8 cellular contexts compared by ENCODE assay signal in genomic region chr3:11060500-11061251, GRCh38.
DNase-seq lines count a peak whose midpoint lies in the region; ATAC-seq and TF ChIP-seq lines count a peak whose summit lies in the region.

No MANE protein-coding gene starts in this region.

- no peak overlapping the region for H3K27ac Mint-ChIP-seq in neural crest cell (ENCODE audit: unreplicated experiment)

- no peaks in the 10 kb centered on the region for H3K36me3 ChIP-seq in BLaER1
- H3K36me3 ChIP-seq in testis (ENCODE audit: low read depth, missing control alignments) = no peaks in the 10 kb centered on the region

- peaks cover 21% of the 10 kb centered on the region for H3K4me1 ChIP-seq in BLaER1
- no peaks in the 10 kb centered on the region for H3K4me1 ChIP-seq in testis

- peak; percentile 39 for DNase-seq in H4 (ENCODE audit: low spot score)
- DNase-seq in NOMO-1 (lab: John Stamatoyannopoulos, UW; ENCODE audit: unreplicated experiment in 2 of 2) = peak; percentile 45 to 62
- peak; percentile 36 for DNase-seq in activated T-cell treated with anti-CD3 and anti-CD28 coated beads, Interleukin-2, amount 50 U/mL, for 1 hour
- peak; percentile 34 to 67 for DNase-seq in foreskin fibroblast
- DNase-seq in neural crest cell (ENCODE audit: low read depth, low spot score) = peak; percentile 76
- DNase-seq in testis = peak; percentile 77

- peaks cover 30% of the 10 kb centered on the region for H3K27me3 Mint-ChIP-seq in neural crest cell (ENCODE audit: low read depth)

- intact Hi-C loops in testis (cut with DNase I; ENCODE audit: low total_unique reads) = no loop called here

- peak overlapping the region; percentile 29 for H3K4me2 ChIP-seq in BLaER1

- no peaks in the 10 kb centered on the region for H3K4me1 Mint-ChIP-seq in neural crest cell

- no peak overlapping the region for H3K9ac ChIP-seq in BLaER1

- 14 to 15% methylated on average over 14 to 33 of the region's 35 CpGs for WGBS in testis, 2 donors

- no peaks in the 10 kb centered on the region for H3K27me3 ChIP-seq in BLaER1
- H3K27me3 ChIP-seq in testis = no peaks in the 10 kb centered on the region

- peaks cover 10% of the 10 kb centered on the region for H3K9me3 Mint-ChIP-seq in neural crest cell

- H3K27ac ChIP-seq in BLaER1 (no peak overlapping the region), testis (no peak overlapping the region)

- no peaks in the 10 kb centered on the region for H4K20me1 ChIP-seq in BLaER1

- ATAC-seq in GM19023 (IDR thresholded peaks at IDR 0.05; ENCODE audit: unreplicated experiment) = no peak

- peaks cover 26% of the 10 kb centered on the region for H3K9me3 ChIP-seq in BLaER1
- no peaks in the 10 kb centered on the region for H3K9me3 ChIP-seq in testis

- no peak overlapping the region for H3K4me3 ChIP-seq in BLaER1
- H3K4me3 ChIP-seq in foreskin fibroblast (ENCODE audit: low read depth in 1 of 2, low read length in 2 of 2) = peak overlapping the region; percentile 15 to 26
- peak overlapping the region; percentile 39 to 51 for H3K4me3 ChIP-seq in testis

- no peak for TF ChIP-seq POLR2A in testis (IDR thresholded peaks at IDR 0.05)

- peak overlapping the region; percentile 72 for H3K4me3 Mint-ChIP-seq in neural crest cell

- TF ChIP-seq CTCF in foreskin fibroblast (IDR thresholded peaks at IDR 0.05; ENCODE audit: low read depth, low read length) = peak; percentile 81
- peak; percentile 94 for TF ChIP-seq CTCF in neural crest cell (conservative IDR thresholded peaks at IDR 0.05)
- TF ChIP-seq CTCF in testis (IDR thresholded peaks at IDR 0.05) = peak; percentile 83 to 93 (median 86)

- H3K36me3 Mint-ChIP-seq in neural crest cell (ENCODE audit: low read depth) = no peaks in the 10 kb centered on the region
